Comparison of ENCODE assay signal across 20 cellular contexts in the genomic region with DNA sequence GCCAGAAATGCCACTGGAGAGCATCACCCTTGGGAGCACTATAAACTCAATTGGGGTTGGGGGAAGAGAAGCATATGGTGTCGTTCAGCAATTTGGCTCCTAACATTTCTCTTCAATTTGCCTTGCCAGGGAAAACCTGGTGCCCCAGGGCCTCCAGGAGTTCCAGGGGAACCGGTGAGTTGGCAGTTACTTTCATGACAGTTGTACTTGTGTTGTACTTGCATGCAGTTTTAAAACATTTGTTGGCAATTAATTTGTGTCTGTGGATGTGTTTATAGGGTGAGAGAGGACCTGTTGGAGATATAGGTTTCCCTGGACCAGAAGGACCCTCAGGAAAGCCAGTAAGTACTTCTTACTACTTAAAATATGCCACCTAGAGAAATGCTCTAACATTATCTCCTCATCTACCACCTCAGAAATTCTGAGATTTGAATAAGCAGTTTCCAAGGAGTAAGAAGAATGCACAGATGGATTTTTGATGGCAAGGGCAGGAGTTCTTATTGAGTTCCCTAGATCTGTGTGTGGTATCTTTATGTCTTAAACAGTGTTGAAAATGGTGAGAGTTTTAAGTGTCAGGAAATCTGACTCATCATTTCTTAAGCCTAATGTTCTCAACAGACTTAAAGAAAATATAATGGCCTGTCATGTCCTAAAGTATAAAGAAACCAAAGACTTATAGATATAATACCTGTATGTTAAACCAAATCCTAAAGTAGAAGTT.
A peak's percentile ranks its signal among the peaks of the same experiment; 100 is the strongest.
DNase-seq lines count a peak whose midpoint lies in the region; ATAC-seq and TF ChIP-seq lines count a peak whose summit lies in the region.
"Had no signal": no experiment of that assay in that cellular context is flagged by ENCODE, and none has a peak within 500 bp of the region (broad histone marks: within the 10 kb centered on the region; RNA-seq: fewer than 3 reads in every experiment).

No MANE protein-coding gene starts in this region.

- H3K9me3 ChIP-seq in smooth muscle cell (replicated peaks; ENCODE audit: low read depth), result no peaks in the 10 kb centered on the region
- H3K9me3 ChIP-seq: SK-N-SH had no signal

- H3K27ac ChIP-seq in smooth muscle cell (ENCODE audit: low read depth), result peak overlapping the region; percentile 39
- H3K27ac ChIP-seq: C4-2B had no signal

- no peak overlapping the region for H3K4me2 ChIP-seq in smooth muscle cell
- H3K4me2 ChIP-seq: SK-N-SH had no signal

- no peaks in the 10 kb centered on the region for H3K79me2 ChIP-seq in smooth muscle cell (ENCODE audit: low read depth)

- TF ChIP-seq CTCF in smooth muscle cell (IDR thresholded peaks at IDR 0.05; ENCODE audit: borderline replicate concordance, insufficient read depth, poor library complexity, severe bottlenecking), result no peak

- H3K4me1 ChIP-seq in smooth muscle cell (ENCODE audit: low read depth), result no peaks in the 10 kb centered on the region

- no peak overlapping the region for H3K4me3 ChIP-seq in smooth muscle cell

- H3K27me3 ChIP-seq in smooth muscle cell (ENCODE audit: low read depth), result no peaks in the 10 kb centered on the region

- no peak overlapping the region for H2AFZ ChIP-seq in smooth muscle cell (ENCODE audit: low read depth)

- H3F3A ChIP-seq in smooth muscle cell (ENCODE audit: low read depth), result no peaks in the 10 kb centered on the region

- DNase-seq in HT1080 (ENCODE audit: low read depth) (peak; percentile 41), smooth muscle cell (lab: John Stamatoyannopoulos, UW; ENCODE audit: unreplicated experiment) (no peak), NCI-H1436 (lab: John Stamatoyannopoulos, UW) (no peak), DMS79 (lab: John Stamatoyannopoulos, UW) (no peak)
- DNase-seq: AML-193, DMS79 treated with DMSO at 0.1 percent for 48 hours, H9, KBM-7, NCI-H1105 treated with DMSO at 0.1 percent for 48 hours, NCI-H1694 treated with DMSO at 0.1 percent for 48 hours, NCI-H2107, NCI-H510A treated with DMSO at 0.1 percent for 48 hours, NCI-H774, SK-N-SH, T-cell had no signal

- WGBS in smooth muscle cell (ENCODE audit: low lambda C conversion rate), result 94% methylated on average over 2 of the region's 2 CpGs

- ATAC-seq in GM18511 (IDR thresholded peaks at IDR 0.05; ENCODE audit: unreplicated experiment), result peak; percentile 26
- peak; percentile 8 for ATAC-seq in HG02852 (IDR thresholded peaks at IDR 0.05; ENCODE audit: unreplicated experiment)
- no peak for ATAC-seq in HG02798 (IDR thresholded peaks at IDR 0.05; ENCODE audit: poor library complexity, unreplicated experiment)
- ATAC-seq: Right ventricle myocardium inferior, T-cell had no signal

- H4K20me1 ChIP-seq in smooth muscle cell (ENCODE audit: low read depth), result no peaks in the 10 kb centered on the region

- no peaks in the 10 kb centered on the region for H3K36me3 ChIP-seq in smooth muscle cell (ENCODE audit: low read depth)

- H3K9ac ChIP-seq in smooth muscle cell (ENCODE audit: low read depth), result no peak overlapping the region
- H3K9ac ChIP-seq: SK-N-SH had no signal
